Comparison of ENCODE assay signal across 8 cellular contexts in the genomic region with DNA sequence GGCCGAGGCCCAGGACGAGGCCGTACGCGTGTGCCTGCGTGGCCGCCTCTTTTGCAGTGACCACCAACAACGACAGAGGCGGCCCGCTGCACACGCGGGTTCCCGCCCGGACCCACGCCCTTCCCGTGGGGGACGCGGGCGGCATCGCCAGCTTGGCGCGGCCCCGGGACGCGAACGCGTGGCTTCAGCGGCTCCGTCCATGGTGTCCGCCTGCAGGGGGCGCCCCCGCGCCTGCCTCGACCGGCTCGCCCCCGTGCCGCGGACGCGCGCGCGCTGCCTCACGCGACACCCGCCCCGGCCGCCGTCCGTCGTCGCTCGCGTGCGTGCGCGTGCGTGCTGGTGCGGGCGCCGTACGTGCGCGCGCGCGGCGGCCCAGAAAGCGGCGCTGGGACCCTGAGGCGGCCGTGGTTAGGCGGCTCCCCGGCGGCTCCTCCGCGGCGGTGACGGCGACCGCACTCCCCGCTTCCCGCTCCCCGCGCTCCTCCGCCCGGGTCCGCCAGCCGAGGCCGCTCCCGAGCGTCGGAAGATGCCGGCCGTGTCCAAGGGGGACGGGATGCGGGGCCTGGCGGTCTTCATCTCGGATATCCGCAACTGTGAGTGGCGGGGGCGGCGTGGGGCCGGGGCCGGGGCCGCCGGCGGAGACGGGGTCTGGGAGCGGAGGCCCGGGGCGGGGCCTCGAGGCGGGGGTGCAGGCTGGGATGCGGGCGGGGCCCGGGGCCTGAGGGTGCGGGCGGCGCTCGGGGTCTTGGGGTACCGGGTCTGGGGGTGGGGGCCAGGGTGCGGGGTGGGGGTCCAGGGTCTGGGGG. TPM values are rescaled to one million over a fixed set of nuclear protein-coding genes. Genes with fewer than 3 reads are reported as not detected.
A peak's percentile ranks its signal among the peaks of the same experiment; 100 is the strongest.
DNase-seq lines count a peak whose midpoint lies in the region; FAIRE-seq and TF ChIP-seq lines count a peak whose summit lies in the region.

Gene AP2A2, plus strand, starts transcription at position 375 of the 806 bp plus-strand sequence. Its CDS starts 152 bp downstream, at position 527.

- peak; percentile 96 for TF ChIP-seq CTCF in GM10266 (IDR thresholded peaks at IDR 0.05; ENCODE audit: control insufficient read depth, insufficient read depth, low read depth, missing control alignments)
- TF ChIP-seq CTCF in HFF-Myc (IDR thresholded peaks at IDR 0.05; ENCODE audit: low read depth, low read length, missing control alignments): peak; percentile 38
- peak; percentile 40 for TF ChIP-seq CTCF in NB4 (IDR thresholded peaks at IDR 0.05; ENCODE audit: low read depth, low read length)
- peak; percentile 80 to 87 for TF ChIP-seq CTCF in right atrium auricular region (IDR thresholded peaks at IDR 0.05)

- H3K4me1 ChIP-seq in right atrium auricular region: peaks cover 0 to 40% of the 10 kb centered on the region in 2 donors

- DNase-seq in GM10266 (ENCODE audit: extremely low spot score) (peak; percentile 98), HFF-Myc (ENCODE audit: extremely low read depth, low read depth) (no peak), NB4 (ENCODE audit: low read depth) (peak; percentile 89), T-helper 2 cell (peak; percentile 84 to 96 (median 85)), amygdala (lab: John Stamatoyannopoulos, UW) (peak in 44 of 56 donors; percentile 32 to 88 (median 62)), right atrium auricular region (ENCODE audit: low spot score) (peak; percentile 83), putamen (ENCODE audit: low spot score) (peak; percentile 87), urothelium cell line (ENCODE audit: low spot score) (peak; percentile 92)

- FAIRE-seq in urothelium cell line (lab: Jason Lieb, UNC): peak; percentile 85

- H3K4me3 ChIP-seq in HFF-Myc (replicated peaks; ENCODE audit: low read depth, low read length): peak within 1 kb of the TSS; percentile 81
- peak within 1 kb of the TSS; percentile 63 for H3K4me3 ChIP-seq in NB4 (ENCODE audit: low read depth, low read length)
- peak within 1 kb of the TSS; percentile 90 to 91 for H3K4me3 ChIP-seq in right atrium auricular region

- H3K9me3 ChIP-seq in right atrium auricular region: no peaks in the 10 kb centered on the region

- H3K27ac ChIP-seq in right atrium auricular region: peak within 1 kb of the TSS; percentile 91 to 97

- TF ChIP-seq POLR2A in NB4 (IDR thresholded peaks at IDR 0.05; ENCODE audit: extremely low read depth, insufficient read length): peak; percentile 49

- H3K36me3 ChIP-seq in right atrium auricular region: no peaks in the 10 kb centered on the region

- H3K27me3 ChIP-seq in right atrium auricular region: no peaks in the 10 kb centered on the region

RNA-seq across cellular contexts. Expression of gene AP2A2, which starts in this region (rescaled TPM):
- total RNA-seq in right atrium auricular region: 10 to 100 TPM; 28.8 to 41.7 TPM

Comparison
In these comparisons a context has a peak if more than half of its experiments do, and no peak if none do; other contexts are left out.
1. CTCF ChIP-seq: peak in every context shown above with its lines; median percentile 96 in GM10266; 84 in right atrium auricular region; 40 in NB4; 38 in HFF-Myc.